Comparison of ENCODE assay signal across 8 cellular contexts in the genomic region with DNA sequence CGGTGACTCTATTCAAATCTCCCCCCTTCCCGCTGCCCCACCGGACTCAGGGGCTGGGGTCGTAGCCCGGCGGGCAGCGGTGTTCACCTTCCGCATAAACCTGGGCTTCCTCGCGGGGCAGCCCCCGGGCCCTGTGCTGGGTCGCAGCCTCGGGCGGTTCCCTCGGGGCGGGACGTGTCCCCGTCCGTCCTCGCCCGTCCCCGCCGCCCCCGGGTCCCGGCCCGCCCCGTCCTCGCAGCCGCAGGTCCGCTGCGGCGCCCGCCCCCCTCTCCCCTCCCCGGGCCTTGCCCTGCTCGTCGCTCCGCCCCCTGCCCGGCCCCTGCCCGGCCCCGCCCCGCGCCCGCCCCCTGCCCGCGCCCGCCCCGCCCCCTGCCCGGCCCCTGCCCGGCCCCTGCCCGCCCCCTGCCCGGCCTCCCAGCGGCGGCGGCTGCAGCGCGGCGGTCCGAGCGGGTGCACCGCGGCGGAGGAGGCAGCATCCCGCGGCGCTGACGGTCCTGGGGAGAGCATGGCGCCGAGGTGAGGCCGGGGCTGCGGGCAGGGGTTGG. TPM values are rescaled to one million over a fixed set of nuclear protein-coding genes. Genes with fewer than 3 reads are reported as not detected.
DNase-seq lines count a peak whose midpoint lies in the region; ATAC-seq lines count a peak whose summit lies in the region.

Gene COL18A1, plus strand, starts transcription at position 440 of the 545 bp plus-strand sequence. Its CDS starts 66 bp downstream, at position 506.

- ATAC-seq in activated CD4-positive, alpha-beta T cell treated with anti-CD3 and anti-CD28 coated beads for 36 hours = peak; percentile 55
- ATAC-seq in memory B cell (ENCODE audit: low read depth) (peak; percentile 26), GM18907 (IDR thresholded peaks at IDR 0.05; ENCODE audit: unreplicated experiment) (no peak), HG03025 (IDR thresholded peaks at IDR 0.05; ENCODE audit: low FRiP score, unreplicated experiment) (no peak)
- ATAC-seq in stimulated activated memory B cell treated with anti-CD40 and anti-IgM and Interleukin-4, amounts not matched to agents 10 μg/mL and 1 μg/mL and 100 μg/mL, for 72 hours = peak; percentile 34

- DNase-seq in activated CD4-positive, alpha-beta T cell treated with anti-CD3 and anti-CD28 coated beads for 24 hours (ENCODE audit: low read depth in 2 of 2) = peak; percentile 12 to 43
- DNase-seq in activated CD4-positive, alpha-beta T cell treated with anti-CD3 and anti-CD28 coated beads for 1 hour = no peak
- DNase-seq in activated CD4-positive, alpha-beta T cell treated with anti-CD3 and anti-CD28 coated beads for 36 hours = peak; percentile 70
- no peak for DNase-seq in effector memory CD4-positive, alpha-beta T cell
- peak in 1 of 2 donors; percentile 24 for DNase-seq in memory B cell (ENCODE audit: low spot score in 2 of 2)

- H3K4me1 Mint-ChIP-seq in activated CD4-positive, alpha-beta T cell treated with anti-CD3 and anti-CD28 coated beads for 36 hours = peaks cover 13% of the 10 kb centered on the region
- peaks cover 12% of the 10 kb centered on the region for H3K4me1 Mint-ChIP-seq in memory B cell
- peaks cover 16% of the 10 kb centered on the region for H3K4me1 Mint-ChIP-seq in stimulated activated memory B cell treated with anti-CD40 and anti-IgM and Interleukin-4, amounts not matched to agents 10 μg/mL and 1 μg/mL and 100 μg/mL, for 72 hours

- H3K4me1 ChIP-seq in effector memory CD4-positive, alpha-beta T cell (ENCODE audit: control insufficient read depth, insufficient read depth, low read length, poor library complexity, severe bottlenecking) = peaks cover 5% of the 10 kb centered on the region

- H3K27ac Mint-ChIP-seq in activated CD4-positive, alpha-beta T cell treated with anti-CD3 and anti-CD28 coated beads for 36 hours = no peak within 1 kb of the TSS
- no peak within 1 kb of the TSS for H3K27ac Mint-ChIP-seq in memory B cell
- no peak within 1 kb of the TSS for H3K27ac Mint-ChIP-seq in stimulated activated memory B cell treated with anti-CD40 and anti-IgM and Interleukin-4, amounts not matched to agents 10 μg/mL and 1 μg/mL and 100 μg/mL, for 72 hours

- H3K27ac ChIP-seq in effector memory CD4-positive, alpha-beta T cell (ENCODE audit: insufficient read depth, low read length, poor library complexity, severe bottlenecking) = no peak within 1 kb of the TSS

- H3K36me3 ChIP-seq in effector memory CD4-positive, alpha-beta T cell (ENCODE audit: control insufficient read depth, insufficient read depth, low read length) = no peaks in the 10 kb centered on the region

- POLR2A ChIA-PET in activated CD4-positive, alpha-beta T cell treated with anti-CD3 and anti-CD28 coated beads for 36 hours (lab: Charles Lee) = no interaction called here

- H3K4me3 ChIP-seq in effector memory CD4-positive, alpha-beta T cell (ENCODE audit: insufficient read depth, low read depth, low read length, poor library complexity, severe bottlenecking) = peak within 1 kb of the TSS; percentile 44

- peaks cover 7% of the 10 kb centered on the region for H3K9me3 Mint-ChIP-seq in activated CD4-positive, alpha-beta T cell treated with anti-CD3 and anti-CD28 coated beads for 36 hours (ENCODE audit: low read depth)
- H3K9me3 Mint-ChIP-seq in memory B cell = peaks cover 5% of the 10 kb centered on the region
- peaks cover 6% of the 10 kb centered on the region for H3K9me3 Mint-ChIP-seq in stimulated activated memory B cell treated with anti-CD40 and anti-IgM and Interleukin-4, amounts not matched to agents 10 μg/mL and 1 μg/mL and 100 μg/mL, for 72 hours

- H3K4me3 Mint-ChIP-seq in activated CD4-positive, alpha-beta T cell treated with anti-CD3 and anti-CD28 coated beads for 36 hours = peak within 1 kb of the TSS; percentile 69
- H3K4me3 Mint-ChIP-seq in memory B cell = peak within 1 kb of the TSS; percentile 85
- peak within 1 kb of the TSS; percentile 60 for H3K4me3 Mint-ChIP-seq in stimulated activated memory B cell treated with anti-CD40 and anti-IgM and Interleukin-4, amounts not matched to agents 10 μg/mL and 1 μg/mL and 100 μg/mL, for 72 hours

- peaks cover 6% of the 10 kb centered on the region for H3K36me3 Mint-ChIP-seq in activated CD4-positive, alpha-beta T cell treated with anti-CD3 and anti-CD28 coated beads for 36 hours (ENCODE audit: low read depth)
- peaks cover 5% of the 10 kb centered on the region for H3K36me3 Mint-ChIP-seq in memory B cell
- H3K36me3 Mint-ChIP-seq in stimulated activated memory B cell treated with anti-CD40 and anti-IgM and Interleukin-4, amounts not matched to agents 10 μg/mL and 1 μg/mL and 100 μg/mL, for 72 hours = peaks cover 7% of the 10 kb centered on the region

- H3K27me3 Mint-ChIP-seq in activated CD4-positive, alpha-beta T cell treated with anti-CD3 and anti-CD28 coated beads for 36 hours = peaks cover 43% of the 10 kb centered on the region
- peaks cover 31% of the 10 kb centered on the region for H3K27me3 Mint-ChIP-seq in memory B cell
- H3K27me3 Mint-ChIP-seq in stimulated activated memory B cell treated with anti-CD40 and anti-IgM and Interleukin-4, amounts not matched to agents 10 μg/mL and 1 μg/mL and 100 μg/mL, for 72 hours = peaks cover 85% of the 10 kb centered on the region

- CTCF ChIA-PET in activated CD4-positive, alpha-beta T cell treated with anti-CD3 and anti-CD28 coated beads for 36 hours (lab: Charles Lee) = no interaction called here

- intact Hi-C loops in activated CD4-positive, alpha-beta T cell treated with anti-CD3 and anti-CD28 coated beads for 36 hours (cut with DNase I, micrococcal nuclease) = loop anchor here in 1 of 2 experiments (1.0 to 5.0 kb wide), 2 partner anchors 188 to 239 kb away; partner anchors contain the start of gene PCBP3

- no peaks in the 10 kb centered on the region for H3K9me3 ChIP-seq in effector memory CD4-positive, alpha-beta T cell (ENCODE audit: control insufficient read depth, low read length)

- H3K27me3 ChIP-seq in effector memory CD4-positive, alpha-beta T cell (replicated peaks; ENCODE audit: control insufficient read depth, insufficient read depth, low read length, poor library complexity, severe bottlenecking) = peaks cover 28% of the 10 kb centered on the region

RNA-seq across cellular contexts. Expression of gene COL18A1, which starts in this region (rescaled TPM):
- total RNA-seq in activated CD4-positive, alpha-beta T cell treated with anti-CD3 and anti-CD28 coated beads for 36 hours = 1 to 10 TPM; 8.0 to 8.8 TPM

Comparison
In these comparisons a context has a peak if more than half of its experiments do, and no peak if none do; other contexts are left out.
1. DNase-seq: peak in activated CD4-positive, alpha-beta T cell treated with anti-CD3 and anti-CD28 coated beads for 24 hours (2 of 2) and activated CD4-positive, alpha-beta T cell treated with anti-CD3 and anti-CD28 coated beads for 36 hours (single experiment); none in activated CD4-positive, alpha-beta T cell treated with anti-CD3 and anti-CD28 coated beads for 1 hour (single experiment) and effector memory CD4-positive, alpha-beta T cell (0 of 3).
2. ATAC-seq: peak in activated CD4-positive, alpha-beta T cell treated with anti-CD3 and anti-CD28 coated beads for 36 hours (single experiment), memory B cell (single experiment) and stimulated activated memory B cell treated with anti-CD40 and anti-IgM and Interleukin-4, amounts not matched to agents 10 μg/mL and 1 μg/mL and 100 μg/mL, for 72 hours (single experiment); none in GM18907 (single experiment) and HG03025 (single experiment).
3. Peak in every context shown above with its lines, with median percentiles within 50 percentile points of each other: H3K4me3 Mint-ChIP-seq.